ENCODE assay signal across 13 cellular contexts in genomic region chr1:149841149-149841548, GRCh38. TPM values are rescaled to one million over a fixed set of nuclear protein-coding genes. Genes with fewer than 3 reads are reported as not detected.
A peak's percentile ranks its signal among the peaks of the same experiment; 100 is the strongest.
DNase-seq lines count a peak whose midpoint lies in the region; ATAC-seq, FAIRE-seq and TF ChIP-seq lines count a peak whose summit lies in the region.
"Not testable (repeated sequence)": the region's sequence is repeated elsewhere in the genome, so short reads cannot be mapped to it uniquely, and the experiment has no call there.
"Had no signal": no experiment of that assay in that cellular context is flagged by ENCODE, and none has a peak within 500 bp of the region (broad histone marks: within the 10 kb centered on the region; RNA-seq: fewer than 3 reads in every experiment).

No MANE protein-coding gene starts in this region.

- FAIRE-seq in GM12892 (lab: Jason Lieb, UNC), result peak; percentile 87

- not testable (repeated sequence) for H3K27ac Mint-ChIP-seq in T-helper 17 cell; effector memory CD8-positive, alpha-beta T cell

- H3K4me3 Mint-ChIP-seq in T-helper 17 cell; effector memory CD8-positive, alpha-beta T cell: not testable (repeated sequence)

- not testable (repeated sequence) for H3K9me3 Mint-ChIP-seq in effector memory CD8-positive, alpha-beta T cell

- not testable (repeated sequence) for H3K4me3 ChIP-seq in lower lobe of right lung, thoracic aorta

- H3K27me3 ChIP-seq in lower lobe of right lung (ENCODE audit: low read depth); thoracic aorta (replicated peaks; ENCODE audit: insufficient read depth): not testable (repeated sequence)

- not testable (repeated sequence) for DNase-seq in GM12892 (ENCODE audit: insufficient read length); T-helper 17 cell; effector memory CD8-positive, alpha-beta T cell; lower lobe of right lung; thoracic aorta (ENCODE audit: low spot score)

- TF ChIP-seq CTCF in lower lobe of right lung (IDR thresholded peaks at IDR 0.05); thoracic aorta (IDR thresholded peaks at IDR 0.05): not testable (repeated sequence)

- not testable (repeated sequence) for H3K9me3 ChIP-seq in T-helper 17 cell (ENCODE audit: control insufficient read depth, low read length, poor library complexity, severe bottlenecking); lower lobe of right lung; thoracic aorta

- not testable (repeated sequence) for H3K36me3 ChIP-seq in lower lobe of right lung, thoracic aorta

- H3K36me3 Mint-ChIP-seq in T-helper 17 cell (ENCODE audit: low read depth), result not testable (repeated sequence)
- peaks cover 13% of the 10 kb centered on the region for H3K36me3 Mint-ChIP-seq in effector memory CD8-positive, alpha-beta T cell (ENCODE audit: insufficient read depth)

- H3K4me1 ChIP-seq in lower lobe of right lung (peaks cover 24% of the 10 kb centered on the region), thoracic aorta (ENCODE audit: control insufficient read depth in 1 of 2, low read depth in 2 of 2) (peaks cover 22 to 25% of the 10 kb centered on the region in 2 donors)

- ATAC-seq in GM19395 (IDR thresholded peaks at IDR 0.05; ENCODE audit: unreplicated experiment) (peak; percentile 21), HG02642 (IDR thresholded peaks at IDR 0.05; ENCODE audit: poor library complexity, unreplicated experiment) (peak; percentile 28), HG03159 (IDR thresholded peaks at IDR 0.05; ENCODE audit: unreplicated experiment) (peak; percentile 18), T-helper 17 cell (peak; percentile 47), lower lobe of right lung (peak; percentile 80 to 82), thoracic aorta (ENCODE audit: insufficient number of reproducible peaks, low FRiP score, low read depth) (peak; percentile 47)
- peak; percentile 37 for ATAC-seq in effector memory CD8-positive, alpha-beta T cell (replicated peaks)

- H3K4me1 Mint-ChIP-seq in T-helper 17 cell, result peaks cover 21% of the 10 kb centered on the region
- peaks cover 13 to 21% of the 10 kb centered on the region in 2 donors for H3K4me1 Mint-ChIP-seq in effector memory CD8-positive, alpha-beta T cell (ENCODE audit: low read depth in 2 of 2)

- TF ChIP-seq POLR2A in GM12892 (IDR thresholded peaks at IDR 0.05; ENCODE audit: low read depth, low read length), result not testable (repeated sequence)

- not testable (repeated sequence) for H3K27ac ChIP-seq in lower lobe of right lung, thoracic aorta

- intact Hi-C loops in lower lobe of right lung (cut with DNase I), result not testable (repeated sequence)

- H3K27me3 Mint-ChIP-seq in T-helper 17 cell; effector memory CD8-positive, alpha-beta T cell: not testable (repeated sequence)

RNA-seq across cellular contexts. Expression of gene BOLA1, which starts 58.2 kb away (rescaled TPM):
- polyA plus RNA-seq in GM12892 (2012; ENCODE audit: missing spikeins), result 16.0 TPM
- total RNA-seq in T-helper 17 cell (1 to 10 TPM; 5.3 to 7.2 TPM), lower lobe of right lung (11.5 TPM), thoracic aorta (10 to 100 TPM; 25.7 to 46.0 TPM)

RNA-seq across cellular contexts. Expression of gene FCGR1A, which starts 58.7 kb away (rescaled TPM):
- polyA plus RNA-seq in GM12892 (2012; ENCODE audit: missing spikeins), result not detected
- total RNA-seq in T-helper 17 cell (under 1 TPM in 1 of 2 donors, not detected in 1; 0.30 TPM), lower lobe of right lung (65.3 TPM), thoracic aorta (10 to 100 TPM; 15.8 to 37.1 TPM)
- total RNA-seq: activated naive CD8-positive, alpha-beta T cell treated with anti-CD3 and anti-CD28 coated beads for 36 hours; bronchial epithelial cell; dermis microvascular lymphatic vessel endothelial cell; PC-9 had no signal
- polyA plus RNA-seq: immature natural killer cell had no signal

Comparison
In these comparisons a context has a peak if more than half of its experiments do, and no peak if none do; other contexts are left out.
1. ATAC-seq: peak in every context shown above with its lines; median percentile 81 in lower lobe of right lung; 47 in T-helper 17 cell; 47 in thoracic aorta; 37 in effector memory CD8-positive, alpha-beta T cell; 28 in HG02642; 21 in GM19395; 18 in HG03159.
2. RNA of gene FCGR1A, which starts 58.7 kb away (total RNA-seq): 65.3 TPM in lower lobe of right lung (single experiment) and 15.8 to 37.1 TPM in thoracic aorta; 0.30 TPM in T-helper 17 cell; every median in the first group is over 10 times any median in the second.